ENCODE assay signal across 8 cellular contexts in the genomic region with DNA sequence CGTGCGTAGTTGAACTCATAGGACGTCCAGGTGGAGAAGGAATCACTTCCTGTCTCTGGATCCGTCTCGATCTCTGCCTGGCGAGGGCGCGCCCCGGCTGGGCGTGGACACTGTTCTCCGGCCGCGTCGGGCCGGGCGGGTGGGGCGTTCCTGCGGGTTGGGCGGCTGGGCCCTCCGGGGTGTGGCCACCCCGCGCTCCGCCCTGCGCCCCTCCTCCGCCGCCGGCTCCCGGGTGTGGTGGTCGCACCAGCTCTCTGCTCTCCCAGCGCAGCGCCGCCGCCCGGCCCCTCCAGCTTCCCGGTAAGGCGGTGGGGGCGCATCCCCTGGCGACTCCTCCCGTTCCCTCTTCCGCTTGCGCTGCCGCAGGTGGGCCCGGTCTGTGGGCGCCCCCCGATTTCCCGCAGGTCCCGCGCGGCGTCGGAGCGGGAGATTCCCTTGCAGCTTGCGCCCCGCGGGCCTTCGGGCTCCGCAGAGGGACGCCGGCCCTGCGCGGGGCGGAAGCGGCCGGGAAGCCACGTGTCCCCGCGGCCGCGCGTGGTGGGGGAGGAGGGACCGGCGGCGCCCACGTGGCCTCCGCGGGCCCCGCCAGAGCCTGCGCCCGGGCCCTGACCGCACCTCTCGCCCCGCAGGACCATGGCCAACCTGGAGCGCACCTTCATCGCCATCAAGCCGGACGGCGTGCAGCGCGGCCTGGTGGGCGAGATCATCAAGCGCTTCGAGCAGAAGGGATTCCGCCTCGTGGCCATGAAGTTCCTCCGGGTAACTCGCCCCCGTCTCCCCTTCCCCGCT. TPM values are rescaled to one million over a fixed set of nuclear protein-coding genes. Genes with fewer than 3 reads are reported as not detected.
DNase-seq lines count a peak whose midpoint lies in the region; ATAC-seq, FAIRE-seq and TF ChIP-seq lines count a peak whose summit lies in the region.

Gene NME2 (plus strand): TSS at position 214 of the 789 bp plus-strand sequence. CDS start 420 bp downstream, at position 634.

- H3K27me3 ChIP-seq in DOHH2 (ENCODE audit: control insufficient read depth, low read length) (no peaks in the 10 kb centered on the region), neuronal stem cell (ENCODE audit: control insufficient read depth in 3 of 3, insufficient read depth in 3 of 3, low read depth in 1 of 3, low read length in 3 of 3) (no peaks in the 10 kb centered on the region)

- H3K36me3 ChIP-seq in DOHH2 (ENCODE audit: control insufficient read depth, low read length), result peaks cover 76% of the 10 kb centered on the region
- peaks cover 21 to 61% of the 10 kb centered on the region in 2 donors for H3K36me3 ChIP-seq in neuronal stem cell (replicated peaks in 1 of 2; ENCODE audit: control insufficient read depth in 2 of 2, insufficient read depth in 2 of 2, low read length in 2 of 2)

- H3K9me3 ChIP-seq in DOHH2 (ENCODE audit: control insufficient read depth, insufficient read depth, low read length) (no peaks in the 10 kb centered on the region), neuronal stem cell (replicated peaks in 1 of 2; ENCODE audit: control insufficient read depth in 2 of 2, insufficient read depth in 1 of 2, low read depth in 1 of 2, low read length in 2 of 2) (no peaks in the 10 kb centered on the region)

- no peak within 1 kb of the TSS for H4K91ac ChIP-seq in neuronal stem cell (ENCODE audit: low read depth, low read length, poor library complexity)

- H3K9me2 ChIP-seq in DOHH2 (replicated peaks; ENCODE audit: control insufficient read depth, low read length), result no peaks in the 10 kb centered on the region

- H2BK5ac ChIP-seq in neuronal stem cell (ENCODE audit: low read length), result peak within 1 kb of the TSS; percentile 80

- H3F3A ChIP-seq in DOHH2 (ENCODE audit: control insufficient read depth, insufficient read depth), result peaks cover 39% of the 10 kb centered on the region

- peak within 1 kb of the TSS; percentile 94 for H3K18ac ChIP-seq in neuronal stem cell (ENCODE audit: low read length)

- H2BK15ac ChIP-seq in neuronal stem cell (ENCODE audit: low read length), result peak within 1 kb of the TSS; percentile 84

- H3K79me2 ChIP-seq in DOHH2 (ENCODE audit: control insufficient read depth, low read length), result peaks cover 32% of the 10 kb centered on the region

- no peak within 1 kb of the TSS for H3K4ac ChIP-seq in neuronal stem cell (ENCODE audit: low read length)

- H3K4me2 ChIP-seq in DOHH2 (ENCODE audit: low read length), result peak within 1 kb of the TSS; percentile 86
- peak within 1 kb of the TSS; percentile 97 for H3K4me2 ChIP-seq in neuronal stem cell (ENCODE audit: insufficient read depth, low read length, poor library complexity, severe bottlenecking)

- no peak for FAIRE-seq in frontal cortex (lab: Jason Lieb, UNC)

- H3K4me1 ChIP-seq in DOHH2 (ENCODE audit: control insufficient read depth, low read length) (peaks cover 19% of the 10 kb centered on the region), neuronal stem cell (ENCODE audit: control insufficient read depth in 2 of 2, insufficient read depth in 1 of 2, low read depth in 1 of 2, low read length in 2 of 2) (peaks cover 3 to 5% of the 10 kb centered on the region in 2 donors)

- peak within 1 kb of the TSS; percentile 70 for H3K23ac ChIP-seq in neuronal stem cell (ENCODE audit: low read depth, low read length, poor library complexity)

- TF ChIP-seq CTCF in DOHH2 (IDR thresholded peaks at IDR 0.05; ENCODE audit: low read depth, low read length, poor library complexity, severe bottlenecking), result no peak

- peak within 1 kb of the TSS; percentile 69 for H3K27ac ChIP-seq in DOHH2 (ENCODE audit: low read depth, low read length)
- no peak within 1 kb of the TSS for H3K27ac ChIP-seq in neuronal stem cell (replicated peaks; ENCODE audit: low read length)
- H3K27ac ChIP-seq in substantia nigra (ENCODE audit: low read depth, low read length, poor library complexity, severe bottlenecking), result peak within 1 kb of the TSS; percentile 70

- H2BK120ac ChIP-seq in neuronal stem cell (ENCODE audit: low read depth, low read length), result no peak within 1 kb of the TSS

- peak; percentile 72 for ATAC-seq in GM21576 (IDR thresholded peaks at IDR 0.05; ENCODE audit: unreplicated experiment)

- no peak for TF ChIP-seq EP300 in Ishikawa (IDR thresholded peaks at IDR 0.05; ENCODE audit: borderline replicate concordance)

- no peak within 1 kb of the TSS for H2BK12ac ChIP-seq in neuronal stem cell (ENCODE audit: low read length)

- TF ChIP-seq RAD21 in Ishikawa (IDR thresholded peaks at IDR 0.05; ENCODE audit: low read depth), result no peak

- peak within 1 kb of the TSS; percentile 87 for H3K14ac ChIP-seq in neuronal stem cell (ENCODE audit: low read length)

- H3K4me3 ChIP-seq in DOHH2 (ENCODE audit: low read length) (peak within 1 kb of the TSS; percentile 74), neuronal stem cell (ENCODE audit: low read length in 2 of 2) (peak within 1 kb of the TSS; percentile 70 to 92)

- no peak within 1 kb of the TSS for H4K8ac ChIP-seq in neuronal stem cell (ENCODE audit: low read depth, low read length)

- peaks cover 4% of the 10 kb centered on the region for H3K79me1 ChIP-seq in neuronal stem cell (ENCODE audit: low read depth, low read length)

- H4K20me1 ChIP-seq in DOHH2 (ENCODE audit: control insufficient read depth, insufficient read depth, low read depth, low read length), result no peaks in the 10 kb centered on the region

- DNase-seq in SHP77 treated with DMSO at 0.1 percent for 48 hours (lab: John Stamatoyannopoulos, UW), result peak; percentile 82
- DNase-seq in activated naive CD4-positive, alpha-beta T cell (lab: John Stamatoyannopoulos, UW), result peak; percentile 39 to 58 (median 46)
- DNase-seq in frontal cortex (ENCODE audit: low spot score in 2 of 2), result peak; percentile 90
- peak; percentile 80 for DNase-seq in neuronal stem cell (ENCODE audit: low spot score)
- peak in 48 of 49 donors; percentile 22 to 87 (median 65) for DNase-seq in substantia nigra (lab: John Stamatoyannopoulos, UW)

- peak within 1 kb of the TSS; percentile 93 for H3K9ac ChIP-seq in neuronal stem cell (ENCODE audit: low read depth, low read length, poor library complexity)

- H2AFZ ChIP-seq in neuronal stem cell (ENCODE audit: low read length), result peak within 1 kb of the TSS; percentile 77

- peak within 1 kb of the TSS; percentile 60 for H2AK5ac ChIP-seq in neuronal stem cell (ENCODE audit: low read depth, low read length)

- WGBS in neuronal stem cell (ENCODE audit: extremely low coverage in 2 of 2, insufficient read length in 2 of 2, insufficient replicate concordance in 1 of 2), 2 donors, result no CpG with 5 or more reads among the region's 98 CpGs

TF ChIP-seq in Ishikawa, 13 proteins besides CTCF, POLR2A, EP300 and RAD21:
- TF ChIP-seq TEAD4 (IDR thresholded peaks at IDR 0.05) (no peak), NFIC (IDR thresholded peaks at IDR 0.05) (no peak), TCF12 (IDR thresholded peaks at IDR 0.05; ENCODE audit: low read depth) (no peak), YY1 (IDR thresholded peaks at IDR 0.05; ENCODE audit: low read depth) (no peak), CREB1 (IDR thresholded peaks at IDR 0.05; ENCODE audit: low read depth) (no peak), FOXM1 (IDR thresholded peaks at IDR 0.05; ENCODE audit: borderline replicate concordance, low read depth) (no peak), ZBTB7A (IDR thresholded peaks at IDR 0.05; ENCODE audit: low read depth) (no peak), CEBPB (IDR thresholded peaks at IDR 0.05) (no peak), MAX (IDR thresholded peaks at IDR 0.05) (peak; percentile 93), TAF1 (IDR thresholded peaks at IDR 0.05; ENCODE audit: low read depth) (peak; percentile 44; the same call in 1 of the 2 replicates), EGR1 (IDR thresholded peaks at IDR 0.05) (no peak)
- TF ChIP-seq, protein P1, sequence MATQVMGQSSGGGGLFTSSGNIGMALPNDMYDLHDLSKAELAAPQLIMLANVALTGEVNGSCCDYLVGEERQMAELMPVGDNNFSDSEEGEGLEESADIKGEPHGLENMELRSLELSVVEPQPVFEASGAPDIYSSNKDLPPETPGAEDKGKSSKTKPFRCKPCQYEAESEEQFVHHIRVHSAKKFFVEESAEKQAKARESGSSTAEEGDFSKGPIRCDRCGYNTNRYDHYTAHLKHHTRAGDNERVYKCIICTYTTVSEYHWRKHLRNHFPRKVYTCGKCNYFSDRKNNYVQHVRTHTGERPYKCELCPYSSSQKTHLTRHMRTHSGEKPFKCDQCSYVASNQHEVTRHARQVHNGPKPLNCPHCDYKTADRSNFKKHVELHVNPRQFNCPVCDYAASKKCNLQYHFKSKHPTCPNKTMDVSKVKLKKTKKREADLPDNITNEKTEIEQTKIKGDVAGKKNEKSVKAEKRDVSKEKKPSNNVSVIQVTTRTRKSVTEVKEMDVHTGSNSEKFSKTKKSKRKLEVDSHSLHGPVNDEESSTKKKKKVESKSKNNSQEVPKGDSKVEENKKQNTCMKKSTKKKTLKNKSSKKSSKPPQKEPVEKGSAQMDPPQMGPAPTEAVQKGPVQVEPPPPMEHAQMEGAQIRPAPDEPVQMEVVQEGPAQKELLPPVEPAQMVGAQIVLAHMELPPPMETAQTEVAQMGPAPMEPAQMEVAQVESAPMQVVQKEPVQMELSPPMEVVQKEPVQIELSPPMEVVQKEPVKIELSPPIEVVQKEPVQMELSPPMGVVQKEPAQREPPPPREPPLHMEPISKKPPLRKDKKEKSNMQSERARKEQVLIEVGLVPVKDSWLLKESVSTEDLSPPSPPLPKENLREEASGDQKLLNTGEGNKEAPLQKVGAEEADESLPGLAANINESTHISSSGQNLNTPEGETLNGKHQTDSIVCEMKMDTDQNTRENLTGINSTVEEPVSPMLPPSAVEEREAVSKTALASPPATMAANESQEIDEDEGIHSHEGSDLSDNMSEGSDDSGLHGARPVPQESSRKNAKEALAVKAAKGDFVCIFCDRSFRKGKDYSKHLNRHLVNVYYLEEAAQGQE (IDR thresholded peaks at IDR 0.05; ENCODE audit: low read depth), result 0 out of 2 replicates have a peak, but pooled peaks have one; percentile 1
- TF ChIP-seq, protein P2, sequence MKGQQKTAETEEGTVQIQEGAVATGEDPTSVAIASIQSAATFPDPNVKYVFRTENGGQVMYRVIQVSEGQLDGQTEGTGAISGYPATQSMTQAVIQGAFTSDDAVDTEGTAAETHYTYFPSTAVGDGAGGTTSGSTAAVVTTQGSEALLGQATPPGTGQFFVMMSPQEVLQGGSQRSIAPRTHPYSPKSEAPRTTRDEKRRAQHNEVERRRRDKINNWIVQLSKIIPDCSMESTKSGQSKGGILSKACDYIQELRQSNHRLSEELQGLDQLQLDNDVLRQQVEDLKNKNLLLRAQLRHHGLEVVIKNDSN (IDR thresholded peaks at IDR 0.05), result peak; percentile 90
TF ChIP-seq in Ishikawa: peak in this region for 4.

RNA-seq across cellular contexts. Expression of gene NME2, which starts in this region (rescaled TPM):
- 202 TPM for total RNA-seq in frontal cortex
- 865 TPM for polyA plus RNA-seq in neuronal stem cell (2013, experiment 1 of 2)
- polyA plus RNA-seq in neuronal stem cell (2013, experiment 2 of 2), result 884 TPM
